Comparison of ENCODE assay signal across 8 cellular contexts in the genomic region with DNA sequence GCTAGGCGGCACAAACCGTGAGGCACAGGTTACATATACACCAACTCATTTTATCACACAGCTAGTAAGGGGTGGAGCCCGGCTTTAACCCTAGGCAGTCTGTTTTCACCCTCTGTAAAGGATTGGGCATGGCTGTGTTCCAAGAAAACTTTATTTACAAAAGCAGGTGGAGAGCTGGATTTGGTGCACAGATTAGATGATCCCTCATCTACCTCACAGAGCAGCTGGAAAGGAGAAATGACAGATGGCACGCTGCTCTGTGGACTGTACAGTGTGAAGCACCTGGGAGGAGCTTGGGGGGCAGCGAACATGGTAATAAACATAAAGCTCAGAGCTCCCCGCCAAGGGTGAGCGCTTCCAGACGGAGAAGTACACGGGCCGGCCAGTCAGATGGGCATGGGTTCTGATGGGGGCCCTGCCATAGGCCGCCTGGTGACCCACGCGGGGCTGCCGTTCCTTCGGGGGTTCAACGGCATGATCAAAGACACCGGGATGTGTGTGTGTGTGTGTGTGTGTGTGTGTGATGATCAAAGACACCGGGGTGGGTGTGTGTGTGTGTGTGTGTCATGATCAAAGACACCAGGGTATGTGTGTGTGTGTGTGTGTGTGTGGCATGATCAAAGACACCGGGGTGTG. TPM values are rescaled to one million over a fixed set of nuclear protein-coding genes. Genes with fewer than 3 reads are reported as not detected.
DNase-seq lines count a peak whose midpoint lies in the region; ATAC-seq and TF ChIP-seq lines count a peak whose summit lies in the region.

No MANE protein-coding gene starts in this region.

- H3K27ac ChIP-seq in thoracic aorta = no peak overlapping the region

- TF ChIP-seq CTCF in epithelial cell of proximal tubule (conservative IDR thresholded peaks at IDR 0.05; ENCODE audit: low read depth, low read length) = no peak
- no peak for TF ChIP-seq CTCF in thoracic aorta (IDR thresholded peaks at IDR 0.05)

- H3K4me3 ChIP-seq in epithelial cell of proximal tubule (ENCODE audit: low read depth, low read length) = peak overlapping the region; percentile 93
- peak overlapping the region; percentile 83 for H3K4me3 ChIP-seq in thoracic aorta

- peak; percentile 25 for DNase-seq in activated naive CD4-positive, alpha-beta T cell treated with Interleukin-2 at 50 U/mL for 16 hours
- no peak for DNase-seq in activated naive CD4-positive, alpha-beta T cell treated with anti-CD3 and anti-CD28 coated beads, Interleukin-2, amount 50 U/mL, for 16 hours
- DNase-seq in T-helper 17 cell = peak in 1 of 3 donors; percentile 23
- DNase-seq in epithelial cell of proximal tubule (ENCODE audit: low read depth) = no peak
- no peak for DNase-seq in thoracic aorta (ENCODE audit: low spot score)

- H3K4me1 Mint-ChIP-seq in T-helper 17 cell = peaks cover 28% of the 10 kb centered on the region

- no peaks in the 10 kb centered on the region for H3K36me3 Mint-ChIP-seq in T-helper 17 cell (ENCODE audit: low read depth)

- H3K27ac Mint-ChIP-seq in T-helper 17 cell = peak overlapping the region; percentile 96

- ATAC-seq in T-helper 17 cell = peak; percentile 35
- no peak for ATAC-seq in thoracic aorta (ENCODE audit: insufficient number of reproducible peaks, low FRiP score, low read depth)
- ATAC-seq in GM21360 (IDR thresholded peaks at IDR 0.05; ENCODE audit: unreplicated experiment) = no peak
- ATAC-seq in GM21723 (IDR thresholded peaks at IDR 0.05; ENCODE audit: unreplicated experiment) = no peak
- ATAC-seq in HG02981 (IDR thresholded peaks at IDR 0.05; ENCODE audit: unreplicated experiment) = no peak

- H3K27me3 ChIP-seq in thoracic aorta (replicated peaks; ENCODE audit: insufficient read depth) = no peaks in the 10 kb centered on the region

- H3K4me1 ChIP-seq in thoracic aorta (ENCODE audit: control insufficient read depth in 1 of 2, low read depth in 2 of 2) = peaks cover 5 to 26% of the 10 kb centered on the region in 2 donors

- H3K9me3 ChIP-seq in T-helper 17 cell (ENCODE audit: control insufficient read depth, low read length, poor library complexity, severe bottlenecking) (no peaks in the 10 kb centered on the region), thoracic aorta (no peaks in the 10 kb centered on the region)

- no peaks in the 10 kb centered on the region for H3K27me3 Mint-ChIP-seq in T-helper 17 cell

- H3K36me3 ChIP-seq in thoracic aorta = no peaks in the 10 kb centered on the region

- peak overlapping the region; percentile 88 for H3K4me3 Mint-ChIP-seq in T-helper 17 cell

RNA-seq across cellular contexts. Expression of a gene that starts 0.9 kb away (rescaled TPM):
- total RNA-seq in T-helper 17 cell (1 to 10 TPM; 3.1 to 4.1 TPM), epithelial cell of proximal tubule (18.3 and 21.3 TPM in 2 replicates), thoracic aorta (1 to 10 TPM; 4.2 to 8.9 TPM)
